1 cellular context compared by ENCODE assay signal in the genomic region with DNA sequence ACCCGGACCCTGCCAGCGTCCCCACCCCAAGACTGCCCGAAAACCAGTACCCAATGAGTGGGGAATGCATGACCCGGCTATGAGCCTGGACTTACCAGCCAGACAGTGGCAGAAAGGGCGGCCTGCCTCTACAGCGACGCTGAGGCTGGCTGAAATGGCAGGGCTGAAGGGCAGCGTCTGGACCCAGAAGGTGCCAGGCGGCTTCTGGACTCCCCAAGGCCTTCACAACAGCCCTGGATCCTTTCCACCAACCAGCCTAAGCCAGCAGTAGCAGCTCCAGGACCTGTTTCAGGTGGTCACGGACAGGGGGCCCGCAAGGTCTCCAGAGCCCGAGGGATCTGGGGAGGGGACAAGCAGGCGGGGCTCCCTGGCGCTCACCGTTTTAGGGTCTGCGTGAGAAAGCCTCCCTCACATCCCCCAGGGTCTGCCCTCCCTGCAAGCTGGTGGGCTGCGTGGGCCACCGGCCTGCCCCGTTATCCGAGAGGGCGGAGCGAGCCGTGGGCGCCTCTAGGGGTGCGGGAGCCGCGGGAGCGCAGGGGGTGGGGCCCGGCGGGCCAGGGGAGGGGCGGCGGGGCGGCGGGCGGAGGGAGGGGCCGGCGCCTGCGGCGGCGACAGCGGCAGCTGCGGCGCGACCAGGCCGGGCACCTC.
TF ChIP-seq lines count a peak whose summit lies in the region.

A gene with protein sequence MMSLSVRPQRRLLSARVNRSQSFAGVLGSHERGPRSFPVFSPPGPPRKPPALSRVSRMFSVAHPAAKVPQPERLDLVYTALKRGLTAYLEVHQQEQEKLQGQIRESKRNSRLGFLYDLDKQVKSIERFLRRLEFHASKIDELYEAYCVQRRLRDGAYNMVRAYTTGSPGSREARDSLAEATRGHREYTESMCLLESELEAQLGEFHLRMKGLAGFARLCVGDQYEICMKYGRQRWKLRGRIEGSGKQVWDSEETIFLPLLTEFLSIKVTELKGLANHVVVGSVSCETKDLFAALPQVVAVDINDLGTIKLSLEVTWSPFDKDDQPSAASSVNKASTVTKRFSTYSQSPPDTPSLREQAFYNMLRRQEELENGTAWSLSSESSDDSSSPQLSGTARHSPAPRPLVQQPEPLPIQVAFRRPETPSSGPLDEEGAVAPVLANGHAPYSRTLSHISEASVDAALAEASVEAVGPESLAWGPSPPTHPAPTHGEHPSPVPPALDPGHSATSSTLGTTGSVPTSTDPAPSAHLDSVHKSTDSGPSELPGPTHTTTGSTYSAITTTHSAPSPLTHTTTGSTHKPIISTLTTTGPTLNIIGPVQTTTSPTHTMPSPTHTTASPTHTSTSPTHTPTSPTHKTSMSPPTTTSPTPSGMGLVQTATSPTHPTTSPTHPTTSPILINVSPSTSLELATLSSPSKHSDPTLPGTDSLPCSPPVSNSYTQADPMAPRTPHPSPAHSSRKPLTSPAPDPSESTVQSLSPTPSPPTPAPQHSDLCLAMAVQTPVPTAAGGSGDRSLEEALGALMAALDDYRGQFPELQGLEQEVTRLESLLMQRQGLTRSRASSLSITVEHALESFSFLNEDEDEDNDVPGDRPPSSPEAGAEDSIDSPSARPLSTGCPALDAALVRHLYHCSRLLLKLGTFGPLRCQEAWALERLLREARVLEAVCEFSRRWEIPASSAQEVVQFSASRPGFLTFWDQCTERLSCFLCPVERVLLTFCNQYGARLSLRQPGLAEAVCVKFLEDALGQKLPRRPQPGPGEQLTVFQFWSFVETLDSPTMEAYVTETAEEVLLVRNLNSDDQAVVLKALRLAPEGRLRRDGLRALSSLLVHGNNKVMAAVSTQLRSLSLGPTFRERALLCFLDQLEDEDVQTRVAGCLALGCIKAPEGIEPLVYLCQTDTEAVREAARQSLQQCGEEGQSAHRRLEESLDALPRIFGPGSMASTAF (plus strand): TSS at position 608 of the 648 bp plus-strand sequence. CDS start 9,618 bp downstream, outside the sequence.

TF ChIP-seq in HepG2, 621 proteins besides CTCF, POLR2A, EP300 and RAD21 (continued from another document and continues in another):
- TF ChIP-seq ZBTB43 (CRISPR knock-in tag; conservative IDR thresholded peaks at IDR 0.05) (no peak), NFYC (CRISPR knock-in tag; IDR thresholded peaks at IDR 0.05) (0 out of 2 replicates have a peak, but pooled peaks have one; percentile 5), NRL (CRISPR knock-in tag; IDR thresholded peaks at IDR 0.05; ENCODE audit: borderline replicate concordance) (0 out of 2 replicates have a peak, but pooled peaks have one; percentile 31), PREB (CRISPR knock-in tag; IDR thresholded peaks at IDR 0.05) (no peak), ATAD3A (CRISPR knock-in tag; IDR thresholded peaks at IDR 0.05) (0 out of 2 replicates have a peak, but pooled peaks have one; percentile 51), HES4 (CRISPR knock-in tag; IDR thresholded peaks at IDR 0.05; ENCODE audit: borderline replicate concordance) (0 out of 2 replicates have a peak, but pooled peaks have one; percentile 50), RBM39 (IDR thresholded peaks at IDR 0.05; ENCODE audit: low read depth, low read length, poor library complexity, severe bottlenecking) (no peak), MIER3 (CRISPR knock-in tag; IDR thresholded peaks at IDR 0.05; ENCODE audit: borderline replicate concordance) (0 out of 2 replicates have a peak, but pooled peaks have one; percentile 39), YY1 (IDR thresholded peaks at IDR 0.05; ENCODE audit: insufficient read depth, insufficient replicate concordance, low read depth, low read length) (peak; percentile 19), GATA4 (IDR thresholded peaks at IDR 0.05; ENCODE audit: borderline replicate concordance, low read depth) (no peak), NR0B2 (CRISPR knock-in tag; IDR thresholded peaks at IDR 0.05) (peak; percentile 69; the same call in 1 of the 2 replicates), HIVEP1 (CRISPR knock-in tag; IDR thresholded peaks at IDR 0.05) (peak; percentile 72; the same call in 1 of the 2 replicates), SP5 (CRISPR knock-in tag; IDR thresholded peaks at IDR 0.05; ENCODE audit: borderline replicate concordance, low read depth) (peak; percentile 74), ESRRA (CRISPR knock-in tag; IDR thresholded peaks at IDR 0.05; ENCODE audit: low read depth) (peak; percentile 33; the same call in 1 of the 2 replicates), ZNF775 (CRISPR knock-in tag; IDR thresholded peaks at IDR 0.05; ENCODE audit: borderline replicate concordance) (no peak), ATF7-NPFF (CRISPR knock-in tag; IDR thresholded peaks at IDR 0.05; ENCODE audit: low read depth) (no peak; the same call in 1 of the 2 replicates), ARNTL (CRISPR knock-in tag; IDR thresholded peaks at IDR 0.05) (no peak), NKX3-1 (CRISPR knock-in tag; IDR thresholded peaks at IDR 0.05) (no peak), KDM4B (CRISPR knock-in tag; IDR thresholded peaks at IDR 0.05) (0 out of 2 replicates have a peak, but pooled peaks have one; percentile 29), ZNF703 (CRISPR knock-in tag; IDR thresholded peaks at IDR 0.05; ENCODE audit: borderline replicate concordance) (no peak)
- TF ChIP-seq, protein P1, sequence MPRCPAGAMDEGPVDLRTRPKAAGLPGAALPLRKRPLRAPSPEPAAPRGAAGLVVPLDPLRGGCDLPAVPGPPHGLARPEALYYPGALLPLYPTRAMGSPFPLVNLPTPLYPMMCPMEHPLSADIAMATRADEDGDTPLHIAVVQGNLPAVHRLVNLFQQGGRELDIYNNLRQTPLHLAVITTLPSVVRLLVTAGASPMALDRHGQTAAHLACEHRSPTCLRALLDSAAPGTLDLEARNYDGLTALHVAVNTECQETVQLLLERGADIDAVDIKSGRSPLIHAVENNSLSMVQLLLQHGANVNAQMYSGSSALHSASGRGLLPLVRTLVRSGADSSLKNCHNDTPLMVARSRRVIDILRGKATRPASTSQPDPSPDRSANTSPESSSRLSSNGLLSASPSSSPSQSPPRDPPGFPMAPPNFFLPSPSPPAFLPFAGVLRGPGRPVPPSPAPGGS (CRISPR knock-in tag; IDR thresholded peaks at IDR 0.05): no peak; the same call in 1 of the 2 replicates
- TF ChIP-seq, protein P2, sequence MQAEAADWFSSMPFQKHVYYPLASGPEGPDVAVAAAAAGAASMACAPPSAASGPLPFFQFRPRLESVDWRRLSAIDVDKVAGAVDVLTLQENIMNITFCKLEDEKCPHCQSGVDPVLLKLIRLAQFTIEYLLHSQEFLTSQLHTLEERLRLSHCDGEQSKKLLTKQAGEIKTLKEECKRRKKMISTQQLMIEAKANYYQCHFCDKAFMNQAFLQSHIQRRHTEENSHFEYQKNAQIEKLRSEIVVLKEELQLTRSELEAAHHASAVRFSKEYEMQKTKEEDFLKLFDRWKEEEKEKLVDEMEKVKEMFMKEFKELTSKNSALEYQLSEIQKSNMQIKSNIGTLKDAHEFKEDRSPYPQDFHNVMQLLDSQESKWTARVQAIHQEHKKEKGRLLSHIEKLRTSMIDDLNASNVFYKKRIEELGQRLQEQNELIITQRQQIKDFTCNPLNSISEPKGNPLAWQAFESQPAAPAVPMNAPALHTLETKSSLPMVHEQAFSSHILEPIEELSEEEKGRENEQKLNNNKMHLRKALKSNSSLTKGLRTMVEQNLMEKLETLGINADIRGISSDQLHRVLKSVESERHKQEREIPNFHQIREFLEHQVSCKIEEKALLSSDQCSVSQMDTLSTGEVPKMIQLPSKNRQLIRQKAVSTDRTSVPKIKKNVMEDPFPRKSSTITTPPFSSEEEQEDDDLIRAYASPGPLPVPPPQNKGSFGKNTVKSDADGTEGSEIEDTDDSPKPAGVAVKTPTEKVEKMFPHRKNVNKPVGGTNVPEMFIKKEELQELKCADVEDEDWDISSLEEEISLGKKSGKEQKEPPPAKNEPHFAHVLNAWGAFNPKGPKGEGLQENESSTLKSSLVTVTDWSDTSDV (CRISPR knock-in tag; IDR thresholded peaks at IDR 0.05): 0 out of 2 replicates have a peak, but pooled peaks have one; percentile 7
- TF ChIP-seq, protein P3, sequence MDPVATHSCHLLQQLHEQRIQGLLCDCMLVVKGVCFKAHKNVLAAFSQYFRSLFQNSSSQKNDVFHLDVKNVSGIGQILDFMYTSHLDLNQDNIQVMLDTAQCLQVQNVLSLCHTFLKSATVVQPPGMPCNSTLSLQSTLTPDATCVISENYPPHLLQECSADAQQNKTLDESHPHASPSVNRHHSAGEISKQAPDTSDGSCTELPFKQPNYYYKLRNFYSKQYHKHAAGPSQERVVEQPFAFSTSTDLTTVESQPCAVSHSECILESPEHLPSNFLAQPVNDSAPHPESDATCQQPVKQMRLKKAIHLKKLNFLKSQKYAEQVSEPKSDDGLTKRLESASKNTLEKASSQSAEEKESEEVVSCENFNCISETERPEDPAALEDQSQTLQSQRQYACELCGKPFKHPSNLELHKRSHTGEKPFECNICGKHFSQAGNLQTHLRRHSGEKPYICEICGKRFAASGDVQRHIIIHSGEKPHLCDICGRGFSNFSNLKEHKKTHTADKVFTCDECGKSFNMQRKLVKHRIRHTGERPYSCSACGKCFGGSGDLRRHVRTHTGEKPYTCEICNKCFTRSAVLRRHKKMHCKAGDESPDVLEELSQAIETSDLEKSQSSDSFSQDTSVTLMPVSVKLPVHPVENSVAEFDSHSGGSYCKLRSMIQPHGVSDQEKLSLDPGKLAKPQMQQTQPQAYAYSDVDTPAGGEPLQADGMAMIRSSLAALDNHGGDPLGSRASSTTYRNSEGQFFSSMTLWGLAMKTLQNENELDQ (CRISPR knock-in tag; IDR thresholded peaks at IDR 0.05; ENCODE audit: borderline replicate concordance): peak; percentile 23; the same call in 1 of the 2 replicates
- TF ChIP-seq, protein P4, sequence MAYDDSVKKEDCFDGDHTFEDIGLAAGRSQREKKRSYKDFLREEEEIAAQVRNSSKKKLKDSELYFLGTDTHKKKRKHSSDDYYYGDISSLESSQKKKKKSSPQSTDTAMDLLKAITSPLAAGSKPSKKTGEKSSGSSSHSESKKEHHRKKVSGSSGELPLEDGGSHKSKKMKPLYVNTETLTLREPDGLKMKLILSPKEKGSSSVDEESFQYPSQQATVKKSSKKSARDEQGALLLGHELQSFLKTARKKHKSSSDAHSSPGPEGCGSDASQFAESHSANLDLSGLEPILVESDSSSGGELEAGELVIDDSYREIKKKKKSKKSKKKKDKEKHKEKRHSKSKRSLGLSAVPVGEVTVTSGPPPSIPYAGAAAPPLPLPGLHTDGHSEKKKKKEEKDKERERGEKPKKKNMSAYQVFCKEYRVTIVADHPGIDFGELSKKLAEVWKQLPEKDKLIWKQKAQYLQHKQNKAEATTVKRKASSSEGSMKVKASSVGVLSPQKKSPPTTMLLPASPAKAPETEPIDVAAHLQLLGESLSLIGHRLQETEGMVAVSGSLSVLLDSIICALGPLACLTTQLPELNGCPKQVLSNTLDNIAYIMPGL (CRISPR knock-in tag; IDR thresholded peaks at IDR 0.05; ENCODE audit: borderline replicate concordance in 1 of 2, low read depth in 1 of 2): peak; percentile 22 to 49; a peak in 2 of 4 replicates
- TF ChIP-seq, protein P5, sequence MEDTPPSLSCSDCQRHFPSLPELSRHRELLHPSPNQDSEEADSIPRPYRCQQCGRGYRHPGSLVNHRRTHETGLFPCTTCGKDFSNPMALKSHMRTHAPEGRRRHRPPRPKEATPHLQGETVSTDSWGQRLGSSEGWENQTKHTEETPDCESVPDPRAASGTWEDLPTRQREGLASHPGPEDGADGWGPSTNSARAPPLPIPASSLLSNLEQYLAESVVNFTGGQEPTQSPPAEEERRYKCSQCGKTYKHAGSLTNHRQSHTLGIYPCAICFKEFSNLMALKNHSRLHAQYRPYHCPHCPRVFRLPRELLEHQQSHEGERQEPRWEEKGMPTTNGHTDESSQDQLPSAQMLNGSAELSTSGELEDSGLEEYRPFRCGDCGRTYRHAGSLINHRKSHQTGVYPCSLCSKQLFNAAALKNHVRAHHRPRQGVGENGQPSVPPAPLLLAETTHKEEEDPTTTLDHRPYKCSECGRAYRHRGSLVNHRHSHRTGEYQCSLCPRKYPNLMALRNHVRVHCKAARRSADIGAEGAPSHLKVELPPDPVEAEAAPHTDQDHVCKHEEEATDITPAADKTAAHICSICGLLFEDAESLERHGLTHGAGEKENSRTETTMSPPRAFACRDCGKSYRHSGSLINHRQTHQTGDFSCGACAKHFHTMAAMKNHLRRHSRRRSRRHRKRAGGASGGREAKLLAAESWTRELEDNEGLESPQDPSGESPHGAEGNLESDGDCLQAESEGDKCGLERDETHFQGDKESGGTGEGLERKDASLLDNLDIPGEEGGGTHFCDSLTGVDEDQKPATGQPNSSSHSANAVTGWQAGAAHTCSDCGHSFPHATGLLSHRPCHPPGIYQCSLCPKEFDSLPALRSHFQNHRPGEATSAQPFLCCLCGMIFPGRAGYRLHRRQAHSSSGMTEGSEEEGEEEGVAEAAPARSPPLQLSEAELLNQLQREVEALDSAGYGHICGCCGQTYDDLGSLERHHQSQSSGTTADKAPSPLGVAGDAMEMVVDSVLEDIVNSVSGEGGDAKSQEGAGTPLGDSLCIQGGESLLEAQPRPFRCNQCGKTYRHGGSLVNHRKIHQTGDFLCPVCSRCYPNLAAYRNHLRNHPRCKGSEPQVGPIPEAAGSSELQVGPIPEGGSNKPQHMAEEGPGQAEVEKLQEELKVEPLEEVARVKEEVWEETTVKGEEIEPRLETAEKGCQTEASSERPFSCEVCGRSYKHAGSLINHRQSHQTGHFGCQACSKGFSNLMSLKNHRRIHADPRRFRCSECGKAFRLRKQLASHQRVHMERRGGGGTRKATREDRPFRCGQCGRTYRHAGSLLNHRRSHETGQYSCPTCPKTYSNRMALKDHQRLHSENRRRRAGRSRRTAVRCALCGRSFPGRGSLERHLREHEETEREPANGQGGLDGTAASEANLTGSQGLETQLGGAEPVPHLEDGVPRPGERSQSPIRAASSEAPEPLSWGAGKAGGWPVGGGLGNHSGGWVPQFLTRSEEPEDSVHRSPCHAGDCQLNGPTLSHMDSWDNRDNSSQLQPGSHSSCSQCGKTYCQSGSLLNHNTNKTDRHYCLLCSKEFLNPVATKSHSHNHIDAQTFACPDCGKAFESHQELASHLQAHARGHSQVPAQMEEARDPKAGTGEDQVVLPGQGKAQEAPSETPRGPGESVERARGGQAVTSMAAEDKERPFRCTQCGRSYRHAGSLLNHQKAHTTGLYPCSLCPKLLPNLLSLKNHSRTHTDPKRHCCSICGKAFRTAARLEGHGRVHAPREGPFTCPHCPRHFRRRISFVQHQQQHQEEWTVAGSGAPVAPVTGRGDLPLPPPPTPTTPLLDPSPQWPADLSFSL (CRISPR knock-in tag; IDR thresholded peaks at IDR 0.05): 0 out of 2 replicates have a peak, but pooled peaks have one; percentile 1
